20 cellular contexts compared by ENCODE assay signal in genomic region chr3:160553829-160554228, GRCh38.
"Had no signal": no experiment of that assay in that cellular context is flagged by ENCODE, and none has a peak within 500 bp of the region (broad histone marks: within the 10 kb centered on the region; RNA-seq: fewer than 3 reads in every experiment).

No MANE protein-coding gene starts in this region.

- FAIRE-seq: kidney, small intestine had no signal

- H3K27me3 ChIP-seq: foreskin keratinocyte, ovary, stomach, transverse colon had no signal

- H3K4me1 ChIP-seq: foreskin keratinocyte had no signal

- DNase-seq: dermis blood vessel endothelial cell; foreskin keratinocyte; kidney; left cardiac atrium; left ventricle myocardium inferior; lower lobe of right lung; natural killer cell; nucleus accumbens; ovary; right cardiac atrium; small intestine; stimulated activated CD4-positive, alpha-beta T cell treated with anti-CD3 and anti-CD28 coated beads, Interleukin-12 subunit alpha, Interleukin-12 subunit beta, amount 100 ng/mL, for 4 hours; stimulated activated naive CD4-positive, alpha-beta T cell; stomach; substantia nigra; transverse colon had no signal

- H3K4me3 Mint-ChIP-seq: memory B cell, mesothelial cell of epicardium, natural killer cell, neural crest cell had no signal

- H3K9me3 Mint-ChIP-seq: natural killer cell had no signal

- H3K27ac Mint-ChIP-seq: memory B cell, mesothelial cell of epicardium had no signal

- H3K9me3 ChIP-seq: lower lobe of right lung, ovary, stomach, thoracic aorta, transverse colon had no signal

- H3K27me3 Mint-ChIP-seq: memory B cell had no signal

- H3K27ac ChIP-seq: foreskin keratinocyte, left ventricle myocardium inferior, lower lobe of right lung, ovary, stomach, thoracic aorta, transverse colon had no signal

- H3K4me3 ChIP-seq: left ventricle myocardium inferior, lower lobe of right lung, ovary, stomach, thoracic aorta, transverse colon had no signal

- ATAC-seq: foreskin keratinocyte, left cardiac atrium, lower lobe of right lung, natural killer cell, right cardiac atrium had no signal

- H3K36me3 ChIP-seq: left ventricle myocardium inferior, lower lobe of right lung, ovary, stomach, thoracic aorta had no signal

- H3K36me3 Mint-ChIP-seq: natural killer cell had no signal
